ENCODE assay signal across 20 cellular contexts in the genomic region with DNA sequence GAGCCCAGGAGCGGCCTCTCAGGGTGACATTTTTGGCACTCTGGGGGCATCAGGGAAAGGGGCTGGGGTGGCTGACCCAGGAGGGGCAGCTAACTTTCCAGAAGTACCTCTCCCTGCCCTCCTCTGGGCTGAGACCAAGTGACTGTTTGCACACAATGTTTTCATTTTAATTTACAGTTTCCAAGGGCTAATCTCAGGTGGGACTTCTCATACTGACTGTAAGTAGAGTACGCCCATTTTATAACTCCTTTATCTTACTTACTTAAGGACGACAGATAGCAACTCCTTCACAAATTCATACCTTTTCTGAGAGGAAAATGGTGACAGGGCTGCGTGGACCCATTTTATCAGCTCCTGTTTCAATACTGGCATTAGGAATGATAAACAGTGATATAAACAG.
DNase-seq lines count a peak whose midpoint lies in the region; ATAC-seq, FAIRE-seq and TF ChIP-seq lines count a peak whose summit lies in the region.
"Had no signal": no experiment of that assay in that cellular context is flagged by ENCODE, and none has a peak within 500 bp of the region (broad histone marks: within the 10 kb centered on the region; RNA-seq: fewer than 3 reads in every experiment).

No MANE protein-coding gene starts in this region.

- no peak for DNase-seq in MM.1S
- no peak for DNase-seq in mucosa of descending colon
- DNase-seq in small intestine: peak; percentile 49
- no peak for DNase-seq in posterior cingulate gyrus
- no peak for DNase-seq in GM03348 (ENCODE audit: low spot score)
- DNase-seq: Caco-2; CD4-positive, CD25-positive, alpha-beta regulatory T cell; CD8-positive, alpha-beta T cell; DMS153; DND-41; GM23248; H7; HCEC 1CT had no signal

- no peaks in the 10 kb centered on the region for H3K9me3 ChIP-seq in MM.1S (replicated peaks; ENCODE audit: insufficient read depth, low read length)
- H3K9me3 ChIP-seq in mucosa of descending colon: no peaks in the 10 kb centered on the region
- H3K9me3 ChIP-seq in small intestine (ENCODE audit: control insufficient read depth, low read depth): no peaks in the 10 kb centered on the region
- H3K9me3 ChIP-seq: BLaER1, Caco-2 had no signal

- intact Hi-C loops in mucosa of descending colon (cut with DNase I, micrococcal nuclease) (no loop called here), posterior cingulate gyrus (cut with DNase I) (no loop called here)

- peaks cover 12% of the 10 kb centered on the region for H3F3A ChIP-seq in MM.1S (ENCODE audit: insufficient read depth, low read length)

- ATAC-seq in mucosa of descending colon (peak; percentile 80), HG03342 (IDR thresholded peaks at IDR 0.05; ENCODE audit: unreplicated experiment) (no peak)
- ATAC-seq: CD8-positive, alpha-beta T cell; GM12878 had no signal

- no peak for TF ChIP-seq CTCF in MM.1S (IDR thresholded peaks at IDR 0.05; ENCODE audit: low read length)
- no peak for TF ChIP-seq CTCF in mucosa of descending colon (IDR thresholded peaks at IDR 0.05)

- H3K4me1 ChIP-seq in MM.1S (ENCODE audit: low read length) (peaks cover 7% of the 10 kb centered on the region), mucosa of descending colon (ENCODE audit: low read depth) (no peaks in the 10 kb centered on the region), small intestine (ENCODE audit: control insufficient read depth in 2 of 2, insufficient read depth in 1 of 2, low read depth in 1 of 2, low read length in 1 of 2) (peaks cover 0 to 4% of the 10 kb centered on the region in 2 donors)
- H3K4me1 ChIP-seq: BLaER1, Caco-2 had no signal

- H3K4me3 ChIP-seq in MM.1S (ENCODE audit: low read length) (peak overlapping the region; percentile 47), mucosa of descending colon (no peak overlapping the region), small intestine (ENCODE audit: low read depth in 1 of 2, low read length in 2 of 2) (no peak overlapping the region)
- H3K4me3 ChIP-seq: BLaER1, GM12878, GM23248 had no signal

- H3K79me2 ChIP-seq in MM.1S (ENCODE audit: low read length): no peaks in the 10 kb centered on the region

- H3K36me3 ChIP-seq in MM.1S (replicated peaks; ENCODE audit: insufficient read depth, low read length) (no peaks in the 10 kb centered on the region), mucosa of descending colon (ENCODE audit: low read depth) (no peaks in the 10 kb centered on the region), small intestine (ENCODE audit: control insufficient read depth in 2 of 2, insufficient read depth in 2 of 2, low read length in 2 of 2) (no peaks in the 10 kb centered on the region)
- H3K36me3 ChIP-seq: BLaER1 had no signal

- H3K9me2 ChIP-seq in MM.1S (replicated peaks; ENCODE audit: insufficient read depth, low read length): no peaks in the 10 kb centered on the region

- peak overlapping the region; percentile 85; the same call in 1 of the 2 replicates for H3K4me2 ChIP-seq in MM.1S (ENCODE audit: low read depth, low read length)
- H3K4me2 ChIP-seq: BLaER1 had no signal

- no peak overlapping the region; the same call in 1 of the 2 replicates for H3K9ac ChIP-seq in MM.1S (ENCODE audit: low read length)
- H3K9ac ChIP-seq: BLaER1, GM23248 had no signal

- FAIRE-seq in small intestine (lab: Jason Lieb, UNC): no peak
- FAIRE-seq: G401.6, GM12878, GM19239, H1 had no signal

- no peaks in the 10 kb centered on the region for H3K27me3 ChIP-seq in MM.1S (replicated peaks; ENCODE audit: insufficient read depth, low read length)
- H3K27me3 ChIP-seq in small intestine (ENCODE audit: control insufficient read depth in 2 of 2, insufficient read depth in 2 of 2, low read length in 2 of 2): no peaks in the 10 kb centered on the region

- H2AFZ ChIP-seq in MM.1S (ENCODE audit: low read length): 0 out of 2 replicates have a peak overlapping the region, but pooled peaks have one; percentile 58
- H2AFZ ChIP-seq: GM23248 had no signal

- H3K27ac ChIP-seq in MM.1S (ENCODE audit: low read length) (peak overlapping the region; percentile 59; the same call in 1 of the 2 replicates), small intestine (ENCODE audit: low read depth in 1 of 2, low read length in 1 of 2) (no peak overlapping the region)
- H3K27ac ChIP-seq: BLaER1, C4-2B, GM23248 had no signal

- WGBS in small intestine, 3 donors: 35 to 70% (median 55%) methylated on average over 4 of the region's 4 CpGs

- no peaks in the 10 kb centered on the region for H4K20me1 ChIP-seq in MM.1S (ENCODE audit: insufficient read depth, low read length)
- H4K20me1 ChIP-seq: BLaER1 had no signal
